ENCODE assay signal across 25 cellular contexts in the genomic region with DNA sequence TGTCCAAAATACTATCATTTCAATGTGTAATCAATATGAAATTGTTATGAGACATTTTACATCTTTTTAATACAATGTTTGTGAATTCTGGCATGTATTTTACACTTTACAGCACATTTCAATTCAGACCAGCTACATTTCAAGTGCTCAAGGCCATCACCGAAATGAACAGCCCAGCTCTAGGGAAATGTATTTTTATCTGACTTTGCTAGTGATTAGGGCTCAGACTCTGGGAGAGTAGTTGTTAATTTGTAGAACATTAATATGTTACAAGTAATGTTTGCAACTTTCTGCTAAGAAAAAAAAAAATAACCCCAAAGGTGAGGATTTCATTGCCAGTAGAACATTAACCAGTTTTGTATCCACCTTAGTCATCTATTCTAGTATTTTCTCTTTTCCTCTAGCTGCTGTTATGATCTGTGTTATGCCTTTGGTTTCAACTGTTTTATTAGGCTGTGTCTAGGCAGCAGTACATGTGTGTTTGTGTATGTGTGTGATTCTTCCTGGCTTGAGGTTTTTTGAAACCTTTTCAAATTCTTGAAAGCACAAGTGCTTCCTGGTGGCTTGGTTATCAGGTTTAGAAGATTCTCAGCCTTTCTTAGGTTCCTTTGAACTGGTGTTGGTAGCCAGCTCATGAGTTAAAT.
DNase-seq lines count a peak whose midpoint lies in the region; ATAC-seq and TF ChIP-seq lines count a peak whose summit lies in the region.
"Had no signal": no experiment of that assay in that cellular context is flagged by ENCODE, and none has a peak within 500 bp of the region (broad histone marks: within the 10 kb centered on the region; RNA-seq: fewer than 3 reads in every experiment).

No MANE protein-coding gene starts in this region.

- ATAC-seq in GM19025 (IDR thresholded peaks at IDR 0.05; ENCODE audit: low read depth, unreplicated experiment) (peak; percentile 64), HG02973 (IDR thresholded peaks at IDR 0.05; ENCODE audit: unreplicated experiment) (peak; percentile 45), left lung (peak; percentile 57)
- ATAC-seq: activated T-helper 17 cell treated with anti-CD3 and anti-CD28 coated beads, Interleukin-2, amount 50 U/mL, for 72 hours; sciatic nerve had no signal

- TF ChIP-seq CTCF in WERI-Rb-1 (IDR thresholded peaks at IDR 0.05; ENCODE audit: low read depth, low read length), result no peak
- no peak for TF ChIP-seq CTCF in left lung (IDR thresholded peaks at IDR 0.05)
- TF ChIP-seq CTCF in vagina (IDR thresholded peaks at IDR 0.05), result no peak

- DNase-seq in WERI-Rb-1, result no peak
- DNase-seq in left lung, result no peak
- no peak for DNase-seq in Ammon's horn (ENCODE audit: low spot score)
- no peak for DNase-seq in HuH-7.5 (ENCODE audit: low spot score)
- no peak for DNase-seq in activated naive CD4-positive, alpha-beta T cell treated with anti-CD3 and anti-CD28 coated beads for 36 hours
- DNase-seq in vagina (ENCODE audit: extremely low spot score in 2 of 2), result no peak
- DNase-seq: activated CD4-positive, alpha-beta T cell treated with anti-CD3 and anti-CD28 coated beads, Interleukin-2, amount 50 U/mL, for 48 hours; activated CD4-positive, CD25-positive, alpha-beta regulatory T cell; activated CD8-positive, alpha-beta memory T cell treated with anti-CD3 and anti-CD28 coated beads, Interleukin-2, amount 50 U/mL, for 4 hours; GF-D8; GOT3; NCI-H1417; NCI-H2081 treated with DMSO at 0.1 percent for 48 hours; NCI-H446; nephron progenitor cell; stimulated activated naive CD4-positive, alpha-beta T cell treated with Interleukin-2 at 50 U/mL for 16 hours; T-helper 9 cell; thyroid gland had no signal

- no peaks in the 10 kb centered on the region for H3K4me1 Mint-ChIP-seq in activated naive CD4-positive, alpha-beta T cell treated with anti-CD3 and anti-CD28 coated beads for 36 hours (ENCODE audit: low read depth)
- H3K4me1 Mint-ChIP-seq: activated T-helper 17 cell treated with anti-CD3 and anti-CD28 coated beads, Interleukin-2, amount 50 U/mL, for 72 hours had no signal

- H3K27ac ChIP-seq in WERI-Rb-1 (peak overlapping the region; percentile 42), left lung (no peak overlapping the region), vagina (no peak overlapping the region)
- H3K27ac ChIP-seq: BLaER1, parathyroid adenoma, thyroid gland had no signal

- H3K9me3 Mint-ChIP-seq in activated naive CD4-positive, alpha-beta T cell treated with anti-CD3 and anti-CD28 coated beads for 36 hours, result no peaks in the 10 kb centered on the region
- H3K9me3 Mint-ChIP-seq: activated T-helper 17 cell treated with anti-CD3 and anti-CD28 coated beads, Interleukin-2, amount 50 U/mL, for 72 hours; nephron progenitor cell had no signal

- intact Hi-C loops in left lung (cut with DNase I) (no loop called here), vagina (cut with DNase I) (no loop called here)
- intact Hi-C loops in activated naive CD4-positive, alpha-beta T cell treated with anti-CD3 and anti-CD28 coated beads for 36 hours (cut with micrococcal nuclease), result no loop called here

- H3K36me3 ChIP-seq in WERI-Rb-1 (no peaks in the 10 kb centered on the region), left lung (peaks cover 0 to 8% of the 10 kb centered on the region in 2 donors), vagina (no peaks in the 10 kb centered on the region)

- TF ChIP-seq POLR2A in vagina (IDR thresholded peaks at IDR 0.05), result no peak

- no peaks in the 10 kb centered on the region for H3K36me3 Mint-ChIP-seq in activated naive CD4-positive, alpha-beta T cell treated with anti-CD3 and anti-CD28 coated beads for 36 hours (ENCODE audit: low read depth)
- H3K36me3 Mint-ChIP-seq: activated naive CD8-positive, alpha-beta T cell had no signal

- no peak overlapping the region for H3K4me3 Mint-ChIP-seq in activated naive CD4-positive, alpha-beta T cell treated with anti-CD3 and anti-CD28 coated beads for 36 hours
- H3K4me3 Mint-ChIP-seq: activated naive CD8-positive, alpha-beta T cell; activated T-helper 17 cell treated with anti-CD3 and anti-CD28 coated beads, Interleukin-2, amount 50 U/mL, for 72 hours; nephron progenitor cell had no signal

- H3K27me3 Mint-ChIP-seq in activated naive CD4-positive, alpha-beta T cell treated with anti-CD3 and anti-CD28 coated beads for 36 hours (ENCODE audit: low read depth), result peaks cover 7% of the 10 kb centered on the region

- no peak overlapping the region for H3K27ac Mint-ChIP-seq in activated naive CD4-positive, alpha-beta T cell treated with anti-CD3 and anti-CD28 coated beads for 36 hours
- H3K27ac Mint-ChIP-seq: activated naive CD8-positive, alpha-beta T cell; activated T-helper 17 cell treated with anti-CD3 and anti-CD28 coated beads, Interleukin-2, amount 50 U/mL, for 72 hours had no signal

- CTCF ChIA-PET in activated naive CD4-positive, alpha-beta T cell treated with anti-CD3 and anti-CD28 coated beads for 36 hours (lab: Charles Lee), result interaction anchor here (1.0 kb wide), 1 partner anchor 141 kb away, joined by 3 read pairs; no protein-coding TSS in a partner anchor

- H3K27me3 ChIP-seq in WERI-Rb-1 (ENCODE audit: insufficient read depth, low read depth, severe bottlenecking) (no peaks in the 10 kb centered on the region), left lung (no peaks in the 10 kb centered on the region), vagina (no peaks in the 10 kb centered on the region)
- H3K27me3 ChIP-seq: BLaER1, thyroid gland had no signal

- H3K9me3 ChIP-seq in WERI-Rb-1 (ENCODE audit: severe bottlenecking), result no peaks in the 10 kb centered on the region
- H3K9me3 ChIP-seq in left lung, result no peaks in the 10 kb centered on the region
- no peaks in the 10 kb centered on the region for H3K9me3 ChIP-seq in vagina
- H3K9me3 ChIP-seq: BLaER1, thyroid gland had no signal

- H3K4me3 ChIP-seq in WERI-Rb-1 (ENCODE audit: low read depth, low read length), result no peak overlapping the region
- H3K4me3 ChIP-seq in left lung, result no peak overlapping the region
- no peak overlapping the region for H3K4me3 ChIP-seq in vagina
- H3K4me3 ChIP-seq: BLaER1, thyroid gland had no signal

- no peaks in the 10 kb centered on the region for H3K4me1 ChIP-seq in left lung
- H3K4me1 ChIP-seq in vagina, result no peaks in the 10 kb centered on the region
- H3K4me1 ChIP-seq: BLaER1, parathyroid adenoma had no signal
